Comparison of ENCODE assay signal across 1 cellular context in the genomic region with DNA sequence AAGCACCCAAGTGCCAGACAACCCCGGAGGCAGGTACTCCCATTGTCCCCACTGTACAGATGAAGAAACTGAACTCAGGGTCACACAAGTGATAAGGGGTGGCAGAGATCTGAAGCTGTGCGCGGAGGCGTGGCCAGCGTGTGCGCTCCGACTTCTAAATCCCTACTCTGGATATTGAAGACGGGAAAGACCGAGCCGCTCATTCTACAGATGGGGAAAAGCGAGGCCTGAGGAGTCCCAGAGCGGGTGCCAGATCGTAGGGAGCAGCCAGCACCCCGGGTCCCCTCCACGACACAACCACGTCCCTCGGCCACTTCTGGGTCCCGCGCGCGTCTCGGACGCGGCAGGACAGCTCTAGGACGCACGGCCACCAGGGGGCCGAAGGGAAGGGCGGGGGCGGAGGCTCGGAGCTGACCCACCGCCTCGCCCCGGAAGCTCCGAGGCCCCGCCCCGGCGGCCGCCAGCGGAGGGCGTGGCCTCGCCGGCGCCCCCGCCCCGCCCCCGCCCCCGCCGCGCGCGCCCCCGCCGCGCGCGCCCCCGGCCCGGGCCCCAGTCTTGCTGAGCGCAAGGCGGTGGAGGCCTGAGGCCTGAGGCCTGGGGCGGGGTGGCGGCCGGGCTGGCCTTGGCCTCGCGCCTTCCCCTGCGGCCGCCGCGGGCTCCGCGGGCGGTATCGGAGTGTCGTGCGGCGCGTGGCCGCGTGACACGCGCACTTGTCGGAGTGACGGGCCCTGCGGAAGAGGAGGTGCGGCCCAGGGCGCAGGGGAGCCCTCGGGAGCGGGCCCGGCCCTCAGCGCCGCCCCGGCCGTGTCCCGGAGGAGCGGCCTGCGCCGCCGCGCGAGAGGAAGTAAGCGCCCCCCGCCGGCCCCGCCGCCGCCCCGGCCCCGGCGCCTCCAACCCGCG.
TF ChIP-seq lines count a peak whose summit lies in the region.

A gene with protein sequence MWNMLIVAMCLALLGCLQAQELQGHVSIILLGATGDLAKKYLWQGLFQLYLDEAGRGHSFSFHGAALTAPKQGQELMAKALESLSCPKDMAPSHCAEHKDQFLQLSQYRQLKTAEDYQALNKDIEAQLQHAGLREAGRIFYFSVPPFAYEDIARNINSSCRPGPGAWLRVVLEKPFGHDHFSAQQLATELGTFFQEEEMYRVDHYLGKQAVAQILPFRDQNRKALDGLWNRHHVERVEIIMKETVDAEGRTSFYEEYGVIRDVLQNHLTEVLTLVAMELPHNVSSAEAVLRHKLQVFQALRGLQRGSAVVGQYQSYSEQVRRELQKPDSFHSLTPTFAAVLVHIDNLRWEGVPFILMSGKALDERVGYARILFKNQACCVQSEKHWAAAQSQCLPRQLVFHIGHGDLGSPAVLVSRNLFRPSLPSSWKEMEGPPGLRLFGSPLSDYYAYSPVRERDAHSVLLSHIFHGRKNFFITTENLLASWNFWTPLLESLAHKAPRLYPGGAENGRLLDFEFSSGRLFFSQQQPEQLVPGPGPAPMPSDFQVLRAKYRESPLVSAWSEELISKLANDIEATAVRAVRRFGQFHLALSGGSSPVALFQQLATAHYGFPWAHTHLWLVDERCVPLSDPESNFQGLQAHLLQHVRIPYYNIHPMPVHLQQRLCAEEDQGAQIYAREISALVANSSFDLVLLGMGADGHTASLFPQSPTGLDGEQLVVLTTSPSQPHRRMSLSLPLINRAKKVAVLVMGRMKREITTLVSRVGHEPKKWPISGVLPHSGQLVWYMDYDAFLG (plus strand): TSS at position 552 of the 900 bp plus-strand sequence. CDS start 10,161 bp downstream, outside the sequence.

TF ChIP-seq in GM12878, 131 proteins besides CTCF, POLR2A, EP300 and RAD21 (continued from another document):
- TF ChIP-seq TCF7 (IDR thresholded peaks at IDR 0.05; ENCODE audit: borderline replicate concordance) (no peak), POU2F2 (IDR thresholded peaks at IDR 0.05; ENCODE audit: borderline replicate concordance, low read depth, low read length) (peak; percentile 85; the same call in 2 of the 3 replicates), IRF4 (IDR thresholded peaks at IDR 0.05; ENCODE audit: low read depth, low read length) (no peak), MXI1 (IDR thresholded peaks at IDR 0.05; ENCODE audit: low read depth, low read length) (no peak; the same call in 1 of the 2 replicates), TCF3 (IDR thresholded peaks at IDR 0.05; ENCODE audit: borderline replicate concordance, insufficient read depth, low read depth, low read length) (no peak), EZH2 (IDR thresholded peaks at IDR 0.05; ENCODE audit: borderline replicate concordance, control insufficient read depth, low read depth, low read length) (no peak), CBFB (IDR thresholded peaks at IDR 0.05; ENCODE audit: low read depth) (no peak), POLR2AphosphoS2 (IDR thresholded peaks at IDR 0.05; ENCODE audit: low read depth, low read length) (no peak; the same call in 1 of the 2 replicates), WRNIP1 (IDR thresholded peaks at IDR 0.05; ENCODE audit: borderline replicate concordance, low read depth, low read length) (no peak), HDAC2 (IDR thresholded peaks at IDR 0.05) (no peak), CREM (IDR thresholded peaks at IDR 0.05; ENCODE audit: low read depth) (peak; percentile 14; the same call in 1 of the 2 replicates), GABPA (IDR thresholded peaks at IDR 0.05; ENCODE audit: low read depth) (no peak), SREBF1 (IDR thresholded peaks at IDR 0.05; ENCODE audit: low read length) (no peak), SMAD5 (IDR thresholded peaks at IDR 0.05; ENCODE audit: low read depth) (no peak), NRF1 (conservative IDR thresholded peaks at IDR 0.05; ENCODE audit: low read depth, low read length) (no peak), POLR2AphosphoS5 (IDR thresholded peaks at IDR 0.05; ENCODE audit: low read length) (peak; percentile 83; the same call in 1 of the 2 replicates), RFX5 (IDR thresholded peaks at IDR 0.05; ENCODE audit: low read depth, low read length) (no peak), ZNF384 (IDR thresholded peaks at IDR 0.05; ENCODE audit: borderline replicate concordance, low read depth, low read length) (no peak), ETV6 (conservative IDR thresholded peaks at IDR 0.05 in 1 of 2, IDR thresholded peaks at IDR 0.05 in 1 of 2; ENCODE audit: borderline replicate concordance in 1 of 2, low read depth in 1 of 2) (no peak; a peak in 1 of 4 replicates), YBX1 (IDR thresholded peaks at IDR 0.05) (no peak), RBBP5 (conservative IDR thresholded peaks at IDR 0.05) (no peak), TAF1 (IDR thresholded peaks at IDR 0.05; ENCODE audit: borderline replicate concordance, low read depth, low read length) (peak; percentile 77; the same call in 1 of the 2 replicates), CEBPB (IDR thresholded peaks at IDR 0.05; ENCODE audit: borderline replicate concordance in 1 of 2, low read depth in 2 of 2, low read length in 2 of 2) (no peak), JUND (IDR thresholded peaks at IDR 0.05; ENCODE audit: low read depth, low read length) (no peak), GATAD2B (conservative IDR thresholded peaks at IDR 0.05; ENCODE audit: low read depth) (peak; percentile 79), NBN (IDR thresholded peaks at IDR 0.05) (no peak), SMARCA5 (IDR thresholded peaks at IDR 0.05) (peak; percentile 70), SIN3A (IDR thresholded peaks at IDR 0.05; ENCODE audit: low read depth, low read length) (no peak), KAT2A (conservative IDR thresholded peaks at IDR 0.05; ENCODE audit: control insufficient read depth, low read depth, low read length) (no peak), PAX8 (IDR thresholded peaks at IDR 0.05) (no peak), BACH1 (IDR thresholded peaks at IDR 0.05; ENCODE audit: borderline replicate concordance) (peak; percentile 85), NFYA (IDR thresholded peaks at IDR 0.05; ENCODE audit: borderline replicate concordance, low read depth, low read length) (no peak), IKZF2 (IDR thresholded peaks at IDR 0.05) (peak; percentile 29 to 37; a peak in 1 of 4 replicates), EGR1 (IDR thresholded peaks at IDR 0.05; ENCODE audit: borderline replicate concordance in 1 of 2, low read depth in 2 of 2, low read length in 2 of 2) (peak in 1 of 2 experiments; percentile 93; a peak in 2 of 3 replicates), CREB1 (IDR thresholded peaks at IDR 0.05; ENCODE audit: low read depth) (no peak), CHD2 (IDR thresholded peaks at IDR 0.05; ENCODE audit: borderline replicate concordance, low read depth, low read length) (no peak)
- TF ChIP-seq, protein P1, sequence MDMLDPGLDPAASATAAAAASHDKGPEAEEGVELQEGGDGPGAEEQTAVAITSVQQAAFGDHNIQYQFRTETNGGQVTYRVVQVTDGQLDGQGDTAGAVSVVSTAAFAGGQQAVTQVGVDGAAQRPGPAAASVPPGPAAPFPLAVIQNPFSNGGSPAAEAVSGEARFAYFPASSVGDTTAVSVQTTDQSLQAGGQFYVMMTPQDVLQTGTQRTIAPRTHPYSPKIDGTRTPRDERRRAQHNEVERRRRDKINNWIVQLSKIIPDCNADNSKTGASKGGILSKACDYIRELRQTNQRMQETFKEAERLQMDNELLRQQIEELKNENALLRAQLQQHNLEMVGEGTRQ (IDR thresholded peaks at IDR 0.05; ENCODE audit: borderline replicate concordance, low read depth, low read length) = no peak
- TF ChIP-seq, protein P2, sequence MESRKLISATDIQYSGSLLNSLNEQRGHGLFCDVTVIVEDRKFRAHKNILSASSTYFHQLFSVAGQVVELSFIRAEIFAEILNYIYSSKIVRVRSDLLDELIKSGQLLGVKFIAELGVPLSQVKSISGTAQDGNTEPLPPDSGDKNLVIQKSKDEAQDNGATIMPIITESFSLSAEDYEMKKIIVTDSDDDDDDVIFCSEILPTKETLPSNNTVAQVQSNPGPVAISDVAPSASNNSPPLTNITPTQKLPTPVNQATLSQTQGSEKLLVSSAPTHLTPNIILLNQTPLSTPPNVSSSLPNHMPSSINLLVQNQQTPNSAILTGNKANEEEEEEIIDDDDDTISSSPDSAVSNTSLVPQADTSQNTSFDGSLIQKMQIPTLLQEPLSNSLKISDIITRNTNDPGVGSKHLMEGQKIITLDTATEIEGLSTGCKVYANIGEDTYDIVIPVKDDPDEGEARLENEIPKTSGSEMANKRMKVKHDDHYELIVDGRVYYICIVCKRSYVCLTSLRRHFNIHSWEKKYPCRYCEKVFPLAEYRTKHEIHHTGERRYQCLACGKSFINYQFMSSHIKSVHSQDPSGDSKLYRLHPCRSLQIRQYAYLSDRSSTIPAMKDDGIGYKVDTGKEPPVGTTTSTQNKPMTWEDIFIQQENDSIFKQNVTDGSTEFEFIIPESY (IDR thresholded peaks at IDR 0.05) = no peak
- TF ChIP-seq, protein P3, sequence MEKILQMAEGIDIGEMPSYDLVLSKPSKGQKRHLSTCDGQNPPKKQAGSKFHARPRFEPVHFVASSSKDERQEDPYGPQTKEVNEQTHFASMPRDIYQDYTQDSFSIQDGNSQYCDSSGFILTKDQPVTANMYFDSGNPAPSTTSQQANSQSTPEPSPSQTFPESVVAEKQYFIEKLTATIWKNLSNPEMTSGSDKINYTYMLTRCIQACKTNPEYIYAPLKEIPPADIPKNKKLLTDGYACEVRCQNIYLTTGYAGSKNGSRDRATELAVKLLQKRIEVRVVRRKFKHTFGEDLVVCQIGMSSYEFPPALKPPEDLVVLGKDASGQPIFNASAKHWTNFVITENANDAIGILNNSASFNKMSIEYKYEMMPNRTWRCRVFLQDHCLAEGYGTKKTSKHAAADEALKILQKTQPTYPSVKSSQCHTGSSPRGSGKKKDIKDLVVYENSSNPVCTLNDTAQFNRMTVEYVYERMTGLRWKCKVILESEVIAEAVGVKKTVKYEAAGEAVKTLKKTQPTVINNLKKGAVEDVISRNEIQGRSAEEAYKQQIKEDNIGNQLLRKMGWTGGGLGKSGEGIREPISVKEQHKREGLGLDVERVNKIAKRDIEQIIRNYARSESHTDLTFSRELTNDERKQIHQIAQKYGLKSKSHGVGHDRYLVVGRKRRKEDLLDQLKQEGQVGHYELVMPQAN (conservative IDR thresholded peaks at IDR 0.05) = no peak
- TF ChIP-seq, protein P4, sequence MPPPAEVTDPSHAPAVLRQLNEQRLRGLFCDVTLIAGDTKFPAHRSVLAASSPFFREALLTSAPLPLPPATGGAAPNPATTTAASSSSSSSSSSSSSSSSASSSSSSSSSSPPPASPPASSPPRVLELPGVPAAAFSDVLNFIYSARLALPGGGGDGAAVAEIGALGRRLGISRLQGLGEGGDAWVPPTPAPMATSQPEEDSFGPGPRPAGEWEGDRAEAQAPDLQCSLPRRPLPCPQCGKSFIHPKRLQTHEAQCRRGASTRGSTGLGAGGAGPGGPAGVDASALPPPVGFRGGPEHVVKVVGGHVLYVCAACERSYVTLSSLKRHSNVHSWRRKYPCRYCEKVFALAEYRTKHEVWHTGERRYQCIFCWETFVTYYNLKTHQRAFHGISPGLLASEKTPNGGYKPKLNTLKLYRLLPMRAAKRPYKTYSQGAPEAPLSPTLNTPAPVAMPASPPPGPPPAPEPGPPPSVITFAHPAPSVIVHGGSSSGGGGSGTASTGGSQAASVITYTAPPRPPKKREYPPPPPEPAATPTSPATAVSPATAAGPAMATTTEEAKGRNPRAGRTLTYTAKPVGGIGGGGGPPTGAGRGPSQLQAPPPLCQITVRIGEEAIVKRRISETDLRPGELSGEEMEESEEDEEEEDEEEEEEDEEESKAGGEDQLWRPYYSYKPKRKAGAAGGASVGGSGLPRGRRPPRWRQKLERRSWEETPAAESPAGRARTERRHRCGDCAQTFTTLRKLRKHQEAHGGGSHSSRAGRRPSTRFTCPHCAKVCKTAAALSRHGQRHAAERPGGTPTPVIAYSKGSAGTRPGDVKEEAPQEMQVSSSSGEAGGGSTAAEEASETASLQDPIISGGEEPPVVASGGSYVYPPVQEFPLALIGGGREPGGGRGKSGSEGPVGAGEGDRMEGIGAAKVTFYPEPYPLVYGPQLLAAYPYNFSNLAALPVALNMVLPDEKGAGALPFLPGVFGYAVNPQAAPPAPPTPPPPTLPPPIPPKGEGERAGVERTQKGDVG (CRISPR knock-in tag; IDR thresholded peaks at IDR 0.05) = no peak
- TF ChIP-seq, protein P5, sequence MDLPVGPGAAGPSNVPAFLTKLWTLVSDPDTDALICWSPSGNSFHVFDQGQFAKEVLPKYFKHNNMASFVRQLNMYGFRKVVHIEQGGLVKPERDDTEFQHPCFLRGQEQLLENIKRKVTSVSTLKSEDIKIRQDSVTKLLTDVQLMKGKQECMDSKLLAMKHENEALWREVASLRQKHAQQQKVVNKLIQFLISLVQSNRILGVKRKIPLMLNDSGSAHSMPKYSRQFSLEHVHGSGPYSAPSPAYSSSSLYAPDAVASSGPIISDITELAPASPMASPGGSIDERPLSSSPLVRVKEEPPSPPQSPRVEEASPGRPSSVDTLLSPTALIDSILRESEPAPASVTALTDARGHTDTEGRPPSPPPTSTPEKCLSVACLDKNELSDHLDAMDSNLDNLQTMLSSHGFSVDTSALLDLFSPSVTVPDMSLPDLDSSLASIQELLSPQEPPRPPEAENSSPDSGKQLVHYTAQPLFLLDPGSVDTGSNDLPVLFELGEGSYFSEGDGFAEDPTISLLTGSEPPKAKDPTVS (IDR thresholded peaks at IDR 0.05; ENCODE audit: low read depth, low read length) = no peak
- TF ChIP-seq, protein P6, sequence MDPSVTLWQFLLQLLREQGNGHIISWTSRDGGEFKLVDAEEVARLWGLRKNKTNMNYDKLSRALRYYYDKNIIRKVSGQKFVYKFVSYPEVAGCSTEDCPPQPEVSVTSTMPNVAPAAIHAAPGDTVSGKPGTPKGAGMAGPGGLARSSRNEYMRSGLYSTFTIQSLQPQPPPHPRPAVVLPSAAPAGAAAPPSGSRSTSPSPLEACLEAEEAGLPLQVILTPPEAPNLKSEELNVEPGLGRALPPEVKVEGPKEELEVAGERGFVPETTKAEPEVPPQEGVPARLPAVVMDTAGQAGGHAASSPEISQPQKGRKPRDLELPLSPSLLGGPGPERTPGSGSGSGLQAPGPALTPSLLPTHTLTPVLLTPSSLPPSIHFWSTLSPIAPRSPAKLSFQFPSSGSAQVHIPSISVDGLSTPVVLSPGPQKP (IDR thresholded peaks at IDR 0.05; ENCODE audit: low read depth, low read length) = no peak
- TF ChIP-seq, protein P7, sequence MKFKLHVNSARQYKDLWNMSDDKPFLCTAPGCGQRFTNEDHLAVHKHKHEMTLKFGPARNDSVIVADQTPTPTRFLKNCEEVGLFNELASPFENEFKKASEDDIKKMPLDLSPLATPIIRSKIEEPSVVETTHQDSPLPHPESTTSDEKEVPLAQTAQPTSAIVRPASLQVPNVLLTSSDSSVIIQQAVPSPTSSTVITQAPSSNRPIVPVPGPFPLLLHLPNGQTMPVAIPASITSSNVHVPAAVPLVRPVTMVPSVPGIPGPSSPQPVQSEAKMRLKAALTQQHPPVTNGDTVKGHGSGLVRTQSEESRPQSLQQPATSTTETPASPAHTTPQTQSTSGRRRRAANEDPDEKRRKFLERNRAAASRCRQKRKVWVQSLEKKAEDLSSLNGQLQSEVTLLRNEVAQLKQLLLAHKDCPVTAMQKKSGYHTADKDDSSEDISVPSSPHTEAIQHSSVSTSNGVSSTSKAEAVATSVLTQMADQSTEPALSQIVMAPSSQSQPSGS (IDR thresholded peaks at IDR 0.05; ENCODE audit: low read length) = no peak
